8 cellular contexts compared by ENCODE assay signal in the genomic region with DNA sequence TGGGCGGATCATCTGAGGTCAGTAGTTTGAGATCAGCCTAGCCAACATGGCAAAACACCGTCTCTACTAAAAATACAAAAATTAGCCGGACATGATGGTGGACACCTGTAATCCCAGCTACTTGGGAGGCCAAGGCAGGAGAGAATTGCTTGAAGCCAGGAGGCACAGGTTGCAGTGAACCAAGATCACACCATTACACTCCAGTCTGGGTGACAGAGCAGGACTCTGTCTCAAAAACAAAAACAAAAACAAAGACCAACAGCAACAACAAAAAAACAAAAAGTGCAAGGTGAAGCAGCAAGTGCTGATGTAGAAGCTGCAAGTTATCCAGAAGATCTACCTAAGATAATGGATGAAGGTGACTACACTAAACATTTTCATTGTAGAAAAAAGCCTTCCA. TPM values are rescaled to one million over a fixed set of nuclear protein-coding genes. Genes with fewer than 3 reads are reported as not detected.
DNase-seq lines count a peak whose midpoint lies in the region; ATAC-seq and TF ChIP-seq lines count a peak whose summit lies in the region.
"Not testable (repeated sequence)": the region's sequence is repeated elsewhere in the genome, so short reads cannot be mapped to it uniquely, and the experiment has no call there.

No MANE protein-coding gene starts in this region.

- H3K4me1 Mint-ChIP-seq in CD14-positive monocyte (peaks cover 26% of the 10 kb centered on the region), HFFc6 (ENCODE audit: low read depth) (peaks cover 36% of the 10 kb centered on the region), activated B cell treated with CpG ODN at 0.5 μM for 24 hours (peaks cover 43% of the 10 kb centered on the region), nephron progenitor cell (peaks cover 11% of the 10 kb centered on the region)
- H3K4me1 Mint-ChIP-seq in activated T-helper 17 cell treated with anti-CD3 and anti-CD28 coated beads, Interleukin-2, amount 50 U/mL, for 72 hours, result peaks cover 23% of the 10 kb centered on the region
- H3K4me1 Mint-ChIP-seq in activated naive CD8-positive, alpha-beta T cell treated with anti-CD3 and anti-CD28 coated beads, Interleukin-2, amount 50 U/mL, for 24 hours, result peaks cover 25% of the 10 kb centered on the region
- H3K4me1 Mint-ChIP-seq in stimulated activated effector memory CD8-positive, alpha-beta T cell treated with anti-CD3 and anti-CD28 coated beads, Interleukin-12 subunit alpha, Interleukin-12 subunit beta, amount 100 ng/mL, for 72 hours, result peaks cover 37% of the 10 kb centered on the region

- POLR2A ChIA-PET in activated B cell treated with CpG ODN at 0.5 μM for 24 hours (lab: Charles Lee), result not testable (repeated sequence)

- not testable (repeated sequence) for H3K27me3 Mint-ChIP-seq in CD14-positive monocyte (ENCODE audit: low read depth in 3 of 3); activated B cell treated with CpG ODN at 0.5 μM for 24 hours; activated T-helper 17 cell treated with anti-CD3 and anti-CD28 coated beads, Interleukin-2, amount 50 U/mL, for 72 hours; activated naive CD8-positive, alpha-beta T cell treated with anti-CD3 and anti-CD28 coated beads, Interleukin-2, amount 50 U/mL, for 24 hours; nephron progenitor cell (ENCODE audit: low read depth, poor library complexity)
- peaks cover 19% of the 10 kb centered on the region for H3K27me3 Mint-ChIP-seq in HFFc6 (ENCODE audit: insufficient read depth)

- not testable (repeated sequence) for H3K9me3 Mint-ChIP-seq in CD14-positive monocyte; HFFc6; activated B cell treated with CpG ODN at 0.5 μM for 24 hours; activated T-helper 17 cell treated with anti-CD3 and anti-CD28 coated beads, Interleukin-2, amount 50 U/mL, for 72 hours; activated naive CD8-positive, alpha-beta T cell treated with anti-CD3 and anti-CD28 coated beads, Interleukin-2, amount 50 U/mL, for 24 hours; stimulated activated effector memory CD8-positive, alpha-beta T cell treated with anti-CD3 and anti-CD28 coated beads, Interleukin-12 subunit alpha, Interleukin-12 subunit beta, amount 100 ng/mL, for 72 hours
- H3K9me3 Mint-ChIP-seq in nephron progenitor cell, result peaks cover 16% of the 10 kb centered on the region

- H3K4me3 Mint-ChIP-seq in CD14-positive monocyte; HFFc6; activated B cell treated with CpG ODN at 0.5 μM for 24 hours; activated T-helper 17 cell treated with anti-CD3 and anti-CD28 coated beads, Interleukin-2, amount 50 U/mL, for 72 hours; activated naive CD8-positive, alpha-beta T cell treated with anti-CD3 and anti-CD28 coated beads, Interleukin-2, amount 50 U/mL, for 24 hours; nephron progenitor cell; stimulated activated effector memory CD8-positive, alpha-beta T cell treated with anti-CD3 and anti-CD28 coated beads, Interleukin-12 subunit alpha, Interleukin-12 subunit beta, amount 100 ng/mL, for 72 hours: not testable (repeated sequence)

- CTCF ChIA-PET in activated B cell treated with CpG ODN at 0.5 μM for 24 hours (lab: Charles Lee), result interaction anchor here (1.1 kb wide), 1 partner anchor 123 kb away, joined by 4 read pairs; no protein-coding TSS in a partner anchor

- TF ChIP-seq CTCF in CD14-positive monocyte (IDR thresholded peaks at IDR 0.05); HFFc6 (IDR thresholded peaks at IDR 0.05); activated B cell treated with CpG ODN at 0.5 μM for 24 hours (IDR thresholded peaks at IDR 0.05); nephron progenitor cell (IDR thresholded peaks at IDR 0.05): not testable (repeated sequence)

- DNase-seq in CD14-positive monocyte (ENCODE audit: low spot score) (peak; percentile 10), islet precursor cell (peak; percentile 32)
- DNase-seq in HFFc6; activated B cell treated with CpG ODN at 0.5 μM for 24 hours; activated naive CD8-positive, alpha-beta T cell treated with anti-CD3 and anti-CD28 coated beads, Interleukin-2, amount 50 U/mL, for 24 hours; nephron progenitor cell; stimulated activated effector memory CD8-positive, alpha-beta T cell treated with anti-CD3 and anti-CD28 coated beads, Interleukin-12 subunit alpha, Interleukin-12 subunit beta, amount 100 ng/mL, for 72 hours (ENCODE audit: low spot score in 2 of 2): not testable (repeated sequence)

- H3K36me3 Mint-ChIP-seq in CD14-positive monocyte (peaks cover 43 to 75% of the 10 kb centered on the region in 2 donors), HFFc6 (ENCODE audit: low read depth) (peaks cover 39% of the 10 kb centered on the region), activated B cell treated with CpG ODN at 0.5 μM for 24 hours (ENCODE audit: low read depth) (peaks cover 69% of the 10 kb centered on the region), nephron progenitor cell (ENCODE audit: low read depth) (peaks cover 75% of the 10 kb centered on the region)
- peaks cover 95% of the 10 kb centered on the region for H3K36me3 Mint-ChIP-seq in activated T-helper 17 cell treated with anti-CD3 and anti-CD28 coated beads, Interleukin-2, amount 50 U/mL, for 72 hours (ENCODE audit: low read depth)
- H3K36me3 Mint-ChIP-seq in activated naive CD8-positive, alpha-beta T cell treated with anti-CD3 and anti-CD28 coated beads, Interleukin-2, amount 50 U/mL, for 24 hours (ENCODE audit: low read depth), result peaks cover 51% of the 10 kb centered on the region
- peaks cover 97% of the 10 kb centered on the region for H3K36me3 Mint-ChIP-seq in stimulated activated effector memory CD8-positive, alpha-beta T cell treated with anti-CD3 and anti-CD28 coated beads, Interleukin-12 subunit alpha, Interleukin-12 subunit beta, amount 100 ng/mL, for 72 hours

- ATAC-seq in activated B cell treated with CpG ODN at 0.5 μM for 24 hours (ENCODE audit: low read depth); activated T-helper 17 cell treated with anti-CD3 and anti-CD28 coated beads, Interleukin-2, amount 50 U/mL, for 72 hours (replicated peaks); activated naive CD8-positive, alpha-beta T cell treated with anti-CD3 and anti-CD28 coated beads, Interleukin-2, amount 50 U/mL, for 24 hours; stimulated activated effector memory CD8-positive, alpha-beta T cell treated with anti-CD3 and anti-CD28 coated beads, Interleukin-12 subunit alpha, Interleukin-12 subunit beta, amount 100 ng/mL, for 72 hours: not testable (repeated sequence)

- intact Hi-C loops in CD14-positive monocyte (cut with micrococcal nuclease), result loop anchor here in 1 of 2 donors (10.0 kb wide), 1 partner anchor 403 kb away; no protein-coding TSS in a partner anchor
- intact Hi-C loops in activated B cell treated with CpG ODN at 0.5 μM for 24 hours (cut with micrococcal nuclease), result not testable (repeated sequence)

- H3K27ac Mint-ChIP-seq in CD14-positive monocyte (peak overlapping the region in 6 of 7 donors; percentile 36 to 77 (median 56)), HFFc6 (peak overlapping the region; percentile 16), activated B cell treated with CpG ODN at 0.5 μM for 24 hours (peak overlapping the region; percentile 32), nephron progenitor cell (peak overlapping the region; percentile 65)
- H3K27ac Mint-ChIP-seq in activated T-helper 17 cell treated with anti-CD3 and anti-CD28 coated beads, Interleukin-2, amount 50 U/mL, for 72 hours, result peak overlapping the region; percentile 56
- H3K27ac Mint-ChIP-seq in activated naive CD8-positive, alpha-beta T cell treated with anti-CD3 and anti-CD28 coated beads, Interleukin-2, amount 50 U/mL, for 24 hours, result peak overlapping the region; percentile 34
- H3K27ac Mint-ChIP-seq in stimulated activated effector memory CD8-positive, alpha-beta T cell treated with anti-CD3 and anti-CD28 coated beads, Interleukin-12 subunit alpha, Interleukin-12 subunit beta, amount 100 ng/mL, for 72 hours, result peak overlapping the region; percentile 77

RNA-seq across cellular contexts. Expression of a gene that starts 17.5 kb away (rescaled TPM):
- polyA plus RNA-seq in CD14-positive monocyte, result 100 to 1,000 TPM; 297 to 341 TPM
- total RNA-seq in HFFc6 (2021; fragmentation: NEBNext Ultra II Directional; extraction: Animal tissue kit (Norgen Biotek cat#: 25700)), result 100 to 1,000 TPM; 257 to 368 (median 330) TPM
- 421 and 494 TPM in 2 replicates for total RNA-seq in activated B cell treated with CpG ODN at 0.5 μM for 24 hours
- total RNA-seq in activated T-helper 17 cell treated with anti-CD3 and anti-CD28 coated beads, Interleukin-2, amount 50 U/mL, for 72 hours, result 100 to 1,000 TPM; 277 to 473 TPM

Comparison
In these comparisons a context has a peak if more than half of its experiments do, and no peak if none do; other contexts are left out.
1. H3K27ac Mint-ChIP-seq: peak in every context shown above with its lines; median percentile 77 in stimulated activated effector memory CD8-positive, alpha-beta T cell treated with anti-CD3 and anti-CD28 coated beads, Interleukin-12 subunit alpha, Interleukin-12 subunit beta, amount 100 ng/mL, for 72 hours; 65 in nephron progenitor cell; 56 in CD14-positive monocyte; 56 in activated T-helper 17 cell treated with anti-CD3 and anti-CD28 coated beads, Interleukin-2, amount 50 U/mL, for 72 hours; 34 in activated naive CD8-positive, alpha-beta T cell treated with anti-CD3 and anti-CD28 coated beads, Interleukin-2, amount 50 U/mL, for 24 hours; 32 in activated B cell treated with CpG ODN at 0.5 μM for 24 hours; 16 in HFFc6.